ENCODE assay signal across 8 cellular contexts in the genomic region with DNA sequence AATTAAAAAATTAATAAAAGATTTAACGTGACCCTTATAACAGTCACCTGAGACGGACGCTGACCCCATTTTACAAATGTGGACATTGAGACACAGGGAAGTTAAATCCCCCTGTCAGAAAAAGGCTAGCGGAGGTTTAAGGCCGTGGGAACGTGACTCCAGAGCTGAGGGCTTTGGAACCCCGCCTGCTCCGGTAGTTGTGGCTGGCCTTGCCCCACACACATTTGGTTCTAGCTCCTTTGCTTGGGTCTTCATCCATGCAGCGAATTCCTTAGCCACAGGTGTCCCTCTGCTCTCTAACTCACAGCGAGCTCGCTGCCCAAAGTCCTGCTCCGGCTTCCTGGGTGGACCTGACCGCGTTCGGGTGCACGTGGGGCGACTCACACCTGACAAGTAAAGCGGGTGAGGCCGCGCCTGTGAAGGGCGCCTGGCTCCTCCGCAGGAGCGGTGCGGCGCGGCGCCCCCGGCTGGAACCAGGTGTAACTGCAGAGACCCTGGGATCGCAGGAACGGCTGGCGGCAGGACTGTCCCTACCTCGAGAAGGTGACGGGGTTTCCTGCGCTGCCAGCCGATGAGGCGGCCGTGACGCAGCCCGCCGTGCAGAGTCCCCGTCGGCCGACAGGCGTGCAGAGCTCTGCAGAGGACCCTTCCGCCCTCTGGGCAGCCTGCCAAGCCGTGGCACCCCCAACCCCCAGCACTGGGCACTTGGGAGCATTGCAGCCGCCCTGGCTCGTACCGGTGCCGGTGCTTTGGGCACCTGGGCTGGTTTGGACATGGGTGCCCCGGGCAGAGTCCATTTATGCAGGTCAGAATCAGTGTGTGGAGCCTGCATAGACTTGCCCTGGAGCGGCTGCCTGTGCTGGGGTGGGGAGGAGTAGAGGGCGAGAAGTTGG. TPM values are rescaled to one million over a fixed set of nuclear protein-coding genes. Genes with fewer than 3 reads are reported as not detected.
DNase-seq lines count a peak whose midpoint lies in the region; TF ChIP-seq lines count a peak whose summit lies in the region.

No MANE protein-coding gene starts in this region.

- peak overlapping the region in 3 of 59 donors; percentile 45 to 67 (median 45) for H3K27ac ChIP-seq in dorsolateral prefrontal cortex
- H3K27ac ChIP-seq in mesodermal cell (ENCODE audit: low read depth, low read length, severe bottlenecking), result no peak overlapping the region

- no peaks in the 10 kb centered on the region for H3K9me3 Mint-ChIP-seq in HFFc6

- H3K9me3 ChIP-seq in mesodermal cell (ENCODE audit: control insufficient read depth, low read length), result peaks cover 7% of the 10 kb centered on the region

- no peak overlapping the region for H3K27ac Mint-ChIP-seq in HFFc6

- DNase-seq in GM12864 (ENCODE audit: low read depth) (no peak), HFFc6 (no peak), NCI-H1105 treated with DMSO at 0.1 percent for 48 hours (lab: John Stamatoyannopoulos, UW) (peak; percentile 63), dorsolateral prefrontal cortex (peak in 7 of 10 donors; percentile 26 to 74 (median 42)), pons (ENCODE audit: low spot score) (no peak)
- peak; percentile 84 for DNase-seq in activated CD4-positive, alpha-beta T cell treated with anti-CD3 and anti-CD28 coated beads, Interleukin-2, amount 50 U/mL, for 1 hour
- peak; percentile 76 for DNase-seq in stimulated activated CD8-positive, alpha-beta memory T cell treated with anti-CD3 and anti-CD28 coated beads, Interleukin-15, amount 100 ng/mL, for 48 hours (ENCODE audit: low read depth in 2 of 2)

- TF ChIP-seq CTCF in GM12864 (IDR thresholded peaks at IDR 0.05; ENCODE audit: low read depth, low read length, missing control alignments) (peak; percentile 70), HFFc6 (IDR thresholded peaks at IDR 0.05) (peak; percentile 62), dorsolateral prefrontal cortex (IDR thresholded peaks at IDR 0.05 in 54 of 56, conservative IDR thresholded peaks at IDR 0.05 in 2 of 56; ENCODE audit: low read depth in 1 of 56, partially characterized antibody in 56 of 56) (peak in 54 of 56 donors; percentile 15 to 64 (median 52))

- peaks cover 13% of the 10 kb centered on the region for H3K4me1 ChIP-seq in mesodermal cell (ENCODE audit: control insufficient read depth, insufficient read depth, low read length, poor library complexity, severe bottlenecking)

- peaks cover 41% of the 10 kb centered on the region for H3K4me1 Mint-ChIP-seq in HFFc6 (ENCODE audit: low read depth)

- H3K4me3 ChIP-seq in GM12864 (ENCODE audit: low read depth, low read length), result peak overlapping the region; percentile 49
- peak overlapping the region; percentile 22 to 73 (median 56) for H3K4me3 ChIP-seq in dorsolateral prefrontal cortex
- H3K4me3 ChIP-seq in mesodermal cell (ENCODE audit: extremely low read depth, insufficient read depth, low read length, poor library complexity, severe bottlenecking), result peak overlapping the region; percentile 26

- 14 to 18% methylated on average over 49 to 50 of the region's 53 CpGs for WGBS in mesodermal cell (ENCODE audit: insufficient coverage in 2 of 2), 2 experiments

- peaks cover 0 to 16% (median 0%) of the 10 kb centered on the region in 45 donors for H3K27me3 ChIP-seq in dorsolateral prefrontal cortex

- intact Hi-C loops in dorsolateral prefrontal cortex (cut with DNase I), result no loop called here

- no peaks in the 10 kb centered on the region for H3K36me3 Mint-ChIP-seq in HFFc6 (ENCODE audit: low read depth)

- no peaks in the 10 kb centered on the region for H3K36me3 ChIP-seq in mesodermal cell (ENCODE audit: control insufficient read depth, insufficient read depth, low read length)

- no peak overlapping the region for H3K4me3 Mint-ChIP-seq in HFFc6

- peaks cover 3% of the 10 kb centered on the region; the same call in 1 of the 2 replicates for H3K27me3 Mint-ChIP-seq in HFFc6 (ENCODE audit: insufficient read depth)

RNA-seq across cellular contexts. Expression of a gene that starts 2.4 kb away (rescaled TPM):
- total RNA-seq in HFFc6 (2021; fragmentation: NEBNext Ultra II Directional; extraction: Animal tissue kit (Norgen Biotek cat#: 25700)), result not detected
- 1 to 10 TPM in 36 of 120 experiments, under 1 TPM in 37, not detected in 47; 0.22 to 3.4 (median 0.99) TPM for total RNA-seq in dorsolateral prefrontal cortex
- polyA plus RNA-seq in mesodermal cell (2013, experiment 1 of 2), result not detected
- not detected for polyA plus RNA-seq in mesodermal cell (2013, experiment 2 of 2)

RNA-seq across cellular contexts. Expression of a gene that starts 28.1 kb away (rescaled TPM):
- total RNA-seq in HFFc6 (2021; fragmentation: NEBNext Ultra II Directional; extraction: Animal tissue kit (Norgen Biotek cat#: 25700)), result 10 to 100 TPM; 38.5 to 44.2 (median 40.1) TPM
- 10 to 100 TPM; 36.0 to 66.7 (median 51.9) TPM for total RNA-seq in dorsolateral prefrontal cortex
- 14.7 TPM for polyA plus RNA-seq in mesodermal cell (2013, experiment 1 of 2)
- polyA plus RNA-seq in mesodermal cell (2013, experiment 2 of 2), result 14.7 TPM

Comparison
In these comparisons a context has a peak if more than half of its experiments do, and no peak if none do; other contexts are left out.
1. DNase-seq: peak in NCI-H1105 treated with DMSO at 0.1 percent for 48 hours (single experiment), activated CD4-positive, alpha-beta T cell treated with anti-CD3 and anti-CD28 coated beads, Interleukin-2, amount 50 U/mL, for 1 hour (single experiment), dorsolateral prefrontal cortex (7 of 10) and stimulated activated CD8-positive, alpha-beta memory T cell treated with anti-CD3 and anti-CD28 coated beads, Interleukin-15, amount 100 ng/mL, for 48 hours (2 of 2); none in GM12864 (single experiment), HFFc6 (single experiment) and pons (single experiment).
2. Peak in every context shown above with its lines, with median percentiles within 50 percentile points of each other: H3K4me3 ChIP-seq and CTCF ChIP-seq.